27 cellular contexts compared by ENCODE assay signal in genomic region chr4:41236508-41236907, GRCh38. TPM values are rescaled to one million over a fixed set of nuclear protein-coding genes. Genes with fewer than 3 reads are reported as not detected.
"Had no signal": no experiment of that assay in that cellular context is flagged by ENCODE, and none has a peak within 500 bp of the region (broad histone marks: within the 10 kb centered on the region; RNA-seq: fewer than 3 reads in every experiment).

No MANE protein-coding gene starts in this region.

- H3K9ac ChIP-seq: neural progenitor cell had no signal

- H3K9me3 Mint-ChIP-seq: dendritic cell treated with granulocyte-macrophage colony-stimulating factor and Interleukin-4, amounts not matched to agents 40 ng/mL and 50 ng/mL, for 4 days; neural progenitor cell; stimulated activated naive B cell treated with anti-CD40 and anti-IgM and Interleukin-4, amounts not matched to agents 10 μg/mL and 1 μg/mL and 100 μg/mL, for 72 hours; stimulated activated naive CD8-positive, alpha-beta T cell treated with anti-CD3 and anti-CD28 coated beads, Interleukin-15, Interleukin-2, amounts not matched to agents 100 ng/mL and 50 ng/mL, for 24 hours had no signal

- H3K4me1 ChIP-seq: colonic mucosa, gastroesophageal sphincter, heart left ventricle, left lung, neural progenitor cell, prostate gland, right atrium auricular region, tibial nerve, upper lobe of left lung had no signal

- FAIRE-seq: urothelium cell line had no signal

- H3K27ac ChIP-seq: colonic mucosa, epithelial cell of prostate, gastroesophageal sphincter, heart left ventricle, hepatocyte, left lung, neural progenitor cell, prostate gland, right atrium auricular region, skin epidermis, thoracic aorta, tibial nerve, upper lobe of left lung had no signal

- DNase-seq: colonic mucosa; effector CD8-positive, alpha-beta T cell; endodermal cell; heart left ventricle; left cardiac atrium; left lung; mesenchymal stem cell; midbrain; naive thymus-derived CD4-positive, alpha-beta T cell; stimulated activated CD4-positive, alpha-beta T cell treated with anti-CD3 and anti-CD28 coated beads, Interleukin-15, amount 100 ng/mL, for 24 hours; stimulated activated CD4-positive, alpha-beta T cell treated with anti-CD3 and anti-CD28 coated beads, Interleukin-2, amount 100 ng/mL, for 48 hours; stimulated activated naive B cell treated with anti-CD40 and anti-IgM and Interleukin-4, amounts not matched to agents 10 μg/mL and 1 μg/mL and 100 μg/mL, for 72 hours; upper lobe of left lung had no signal

- H3K36me3 Mint-ChIP-seq: naive thymus-derived CD4-positive, alpha-beta T cell; neural progenitor cell had no signal

- H3K4me3 Mint-ChIP-seq: dendritic cell treated with granulocyte-macrophage colony-stimulating factor and Interleukin-4, amounts not matched to agents 40 ng/mL and 50 ng/mL, for 4 days; endodermal cell; naive thymus-derived CD4-positive, alpha-beta T cell; nephron; neural progenitor cell; stimulated activated naive B cell treated with anti-CD40 and anti-IgM and Interleukin-4, amounts not matched to agents 10 μg/mL and 1 μg/mL and 100 μg/mL, for 72 hours; stimulated activated naive CD8-positive, alpha-beta T cell treated with anti-CD3 and anti-CD28 coated beads, Interleukin-15, Interleukin-2, amounts not matched to agents 100 ng/mL and 50 ng/mL, for 24 hours had no signal

- H3K4me2 ChIP-seq: hepatocyte, neural progenitor cell had no signal

- ATAC-seq: esophagus mucosa; gastroesophageal sphincter; heart left ventricle; left cardiac atrium; left lung; naive thymus-derived CD4-positive, alpha-beta T cell; stimulated activated naive B cell treated with anti-CD40 and anti-IgM and Interleukin-4, amounts not matched to agents 10 μg/mL and 1 μg/mL and 100 μg/mL, for 72 hours had no signal

- H3K36me3 ChIP-seq: colonic mucosa, gastroesophageal sphincter, heart left ventricle, left lung, neural progenitor cell, prostate gland, right atrium auricular region, thoracic aorta, tibial nerve, upper lobe of left lung had no signal

- H2AFZ ChIP-seq: hepatocyte, neural progenitor cell had no signal

- H3K27me3 Mint-ChIP-seq: stimulated activated naive CD8-positive, alpha-beta T cell treated with anti-CD3 and anti-CD28 coated beads, Interleukin-15, Interleukin-2, amounts not matched to agents 100 ng/mL and 50 ng/mL, for 24 hours had no signal

- H3K4me3 ChIP-seq: colonic mucosa, gastroesophageal sphincter, heart left ventricle, hepatocyte, left lung, neural progenitor cell, prostate gland, right atrium auricular region, skin epidermis, thoracic aorta, tibial nerve, upper lobe of left lung had no signal

- H3K9me3 ChIP-seq: colonic mucosa, gastroesophageal sphincter, heart left ventricle, left lung, prostate gland, right atrium auricular region, thoracic aorta, tibial nerve, upper lobe of left lung had no signal

- H3K4me1 Mint-ChIP-seq: endodermal cell; naive thymus-derived CD4-positive, alpha-beta T cell; nephron; neural progenitor cell; stimulated activated naive B cell treated with anti-CD40 and anti-IgM and Interleukin-4, amounts not matched to agents 10 μg/mL and 1 μg/mL and 100 μg/mL, for 72 hours had no signal

- H3K27me3 ChIP-seq: colonic mucosa, gastroesophageal sphincter, heart left ventricle, hepatocyte, left lung, neural progenitor cell, right atrium auricular region, tibial nerve, upper lobe of left lung had no signal

- H3K27ac Mint-ChIP-seq: dendritic cell treated with granulocyte-macrophage colony-stimulating factor and Interleukin-4, amounts not matched to agents 40 ng/mL and 50 ng/mL, for 4 days; endodermal cell; naive thymus-derived CD4-positive, alpha-beta T cell; nephron; neural progenitor cell; stimulated activated naive B cell treated with anti-CD40 and anti-IgM and Interleukin-4, amounts not matched to agents 10 μg/mL and 1 μg/mL and 100 μg/mL, for 72 hours; stimulated activated naive CD8-positive, alpha-beta T cell treated with anti-CD3 and anti-CD28 coated beads, Interleukin-15, Interleukin-2, amounts not matched to agents 100 ng/mL and 50 ng/mL, for 24 hours had no signal

RNA-seq across cellular contexts. Expression of gene UCHL1, which starts 20.2 kb away (rescaled TPM):
- polyA plus RNA-seq: naive thymus-derived CD4-positive, alpha-beta T cell had no signal

RNA-seq across cellular contexts. Expression of gene APBB2, which starts 22.2 kb away (rescaled TPM):
- polyA plus RNA-seq: naive thymus-derived CD4-positive, alpha-beta T cell had no signal
